In the genomic region with DNA sequence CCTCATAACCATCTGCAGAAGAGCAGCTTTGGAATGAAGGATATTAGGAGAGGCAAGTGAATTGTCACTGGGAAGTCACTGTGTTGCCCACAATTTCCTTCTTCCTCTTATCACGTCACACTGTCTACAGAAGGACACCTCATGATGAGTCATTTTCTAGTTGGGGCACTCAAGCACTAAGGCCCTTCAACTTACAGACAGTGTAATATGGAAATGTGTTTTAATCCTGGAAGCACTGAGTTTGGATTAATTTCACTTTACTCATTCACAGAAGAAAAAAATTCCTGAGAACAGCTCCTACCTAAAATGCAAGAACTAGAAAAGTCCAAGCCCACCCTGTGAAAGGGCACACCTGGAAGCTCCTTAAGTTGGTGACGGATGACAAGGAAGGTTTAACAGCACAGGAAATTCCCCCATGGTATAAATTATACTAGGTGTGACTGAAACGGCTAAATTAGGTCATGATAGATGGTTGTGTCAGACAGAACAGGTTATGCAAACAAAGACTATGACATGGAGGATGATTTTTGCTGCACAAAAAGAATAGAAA, we compare ENCODE assay signal across 8 cellular contexts. TPM values are rescaled to one million over a fixed set of nuclear protein-coding genes. Genes with fewer than 3 reads are reported as not detected.
DNase-seq lines count a peak whose midpoint lies in the region; ATAC-seq, FAIRE-seq and TF ChIP-seq lines count a peak whose summit lies in the region.

No MANE protein-coding gene starts in this region.

- H3K9me3 ChIP-seq in SK-N-MC (ENCODE audit: low read depth, low read length) (no peaks in the 10 kb centered on the region), keratinocyte (ENCODE audit: control insufficient read depth, low read depth, low read length) (no peaks in the 10 kb centered on the region), MM.1S (replicated peaks; ENCODE audit: insufficient read depth, low read length) (no peaks in the 10 kb centered on the region)

- FAIRE-seq in keratinocyte (lab: Jason Lieb, UNC): peak; percentile 90

- no peaks in the 10 kb centered on the region for H3F3A ChIP-seq in MM.1S (ENCODE audit: insufficient read depth, low read length)

- H3K4me1 ChIP-seq in keratinocyte (ENCODE audit: control insufficient read depth, extremely low read depth, insufficient read depth, low read length) (peaks cover 50% of the 10 kb centered on the region), MM.1S (ENCODE audit: low read length) (peaks cover 28% of the 10 kb centered on the region)

- H3K79me2 ChIP-seq in keratinocyte (ENCODE audit: control insufficient read depth, insufficient read depth, low read length) (peaks cover 53% of the 10 kb centered on the region), MM.1S (ENCODE audit: low read length) (peaks cover 93% of the 10 kb centered on the region)

- H3K9ac ChIP-seq in SK-N-MC (ENCODE audit: insufficient read length): no peak overlapping the region
- H3K9ac ChIP-seq in keratinocyte (ENCODE audit: control insufficient read depth, extremely low read depth, insufficient read depth, low read length): peak overlapping the region; percentile 49
- H3K9ac ChIP-seq in MM.1S (ENCODE audit: low read length): no peak overlapping the region

- no peak overlapping the region for H2AFZ ChIP-seq in keratinocyte (ENCODE audit: control insufficient read depth, low read length)
- H2AFZ ChIP-seq in MM.1S (ENCODE audit: low read length): no peak overlapping the region

- H3K4me2 ChIP-seq in keratinocyte (ENCODE audit: control insufficient read depth, extremely low read depth, insufficient read depth, low read depth, low read length) (peak overlapping the region; percentile 55), MM.1S (ENCODE audit: low read depth, low read length) (no peak overlapping the region)

- no peaks in the 10 kb centered on the region for H3K9me2 ChIP-seq in MM.1S (replicated peaks; ENCODE audit: insufficient read depth, low read length)

- no peaks in the 10 kb centered on the region for H3K36me3 ChIP-seq in SK-N-MC (ENCODE audit: insufficient read depth, low read length)
- no peaks in the 10 kb centered on the region for H3K36me3 ChIP-seq in keratinocyte (ENCODE audit: control insufficient read depth in 2 of 2, extremely low read depth in 1 of 2, insufficient read depth in 2 of 2, low read length in 2 of 2)
- H3K36me3 ChIP-seq in MM.1S (replicated peaks; ENCODE audit: insufficient read depth, low read length): no peaks in the 10 kb centered on the region

- no peak for DNase-seq in SK-N-MC (ENCODE audit: low read depth, low spot score)
- peak; percentile 97 for DNase-seq in keratinocyte (ENCODE audit: low read depth, low spot score)
- DNase-seq in UCSD-AML1 (lab: John Stamatoyannopoulos, UW; ENCODE audit: unreplicated experiment): no peak
- DNase-seq in activated effector memory CD4-positive, alpha-beta T cell treated with anti-CD3 and anti-CD28 coated beads, Interleukin-2, amount 50 U/mL, for 16 hours: no peak
- no peak for DNase-seq in MM.1S
- no peak for DNase-seq in DMS79 treated with DMSO at 0.1 percent for 48 hours (lab: John Stamatoyannopoulos, UW)

- no peaks in the 10 kb centered on the region for H4K20me1 ChIP-seq in keratinocyte (ENCODE audit: control insufficient read depth, extremely low read depth, insufficient read depth, low read length)
- H4K20me1 ChIP-seq in MM.1S (ENCODE audit: insufficient read depth, low read length): no peaks in the 10 kb centered on the region

- ATAC-seq in GM18511 (IDR thresholded peaks at IDR 0.05; ENCODE audit: unreplicated experiment): peak; percentile 75
- ATAC-seq in HG02981 (IDR thresholded peaks at IDR 0.05; ENCODE audit: unreplicated experiment): peak; percentile 77

- H3K9me1 ChIP-seq in keratinocyte (ENCODE audit: control insufficient read depth, extremely low read depth, insufficient read depth, low read length): no peaks in the 10 kb centered on the region

- H3K27ac ChIP-seq in SK-N-MC (peak overlapping the region; percentile 88; the same call in 1 of the 2 replicates), keratinocyte (ENCODE audit: control insufficient read depth, insufficient read depth, low read length) (peak overlapping the region; percentile 84), MM.1S (ENCODE audit: low read length) (no peak overlapping the region)

- no peak for TF ChIP-seq CTCF in keratinocyte (optimal IDR thresholded peaks at IDR 0.05 in 1 of 3, IDR thresholded peaks at IDR 0.05 in 1 of 3, conservative IDR thresholded peaks at IDR 0.05 in 1 of 3; ENCODE audit: extremely low read depth in 1 of 3, insufficient read depth in 2 of 3, low read length in 3 of 3)
- TF ChIP-seq CTCF in MM.1S (IDR thresholded peaks at IDR 0.05; ENCODE audit: low read length): no peak

- H3K4me3 ChIP-seq in SK-N-MC (no peak overlapping the region), keratinocyte (ENCODE audit: control insufficient read depth in 2 of 3, extremely low read depth in 1 of 3, insufficient read depth in 2 of 3, low read depth in 1 of 3, low read length in 3 of 3) (peak overlapping the region in 2 of 3 experiments; percentile 18 to 22), MM.1S (ENCODE audit: low read length) (no peak overlapping the region)

- H3K27me3 ChIP-seq in keratinocyte (ENCODE audit: control insufficient read depth, extremely low read depth, insufficient read depth, low read length): no peaks in the 10 kb centered on the region
- H3K27me3 ChIP-seq in MM.1S (replicated peaks; ENCODE audit: insufficient read depth, low read length): no peaks in the 10 kb centered on the region

- dilution Hi-C loops in keratinocyte (cut with MboI; ENCODE audit: extremely low pct_ligation_motif_present, low sequenced_read_pairs): no loop called here

RNA-seq across cellular contexts. Expression of a gene that starts 56.6 kb away (rescaled TPM):
- 34.0 to 58.0 TPM (median 46.4 TPM) in 3 replicates for polyA plus RNA-seq in keratinocyte
- polyA plus RNA-seq in keratinocyte (2011; ENCODE audit: low read depth): 76.3 TPM
- polyA plus RNA-seq in keratinocyte (2011; cell fraction: cytosol; rRNA removed): 34.9 and 48.6 TPM in 2 replicates
- 37.7 and 42.4 TPM in 2 replicates for polyA plus RNA-seq in keratinocyte (2011; cell fraction: nucleus; rRNA removed)
- polyA plus RNA-seq in keratinocyte (2012; ENCODE audit: low replicate concordance): 32.6 and 38.9 TPM in 2 replicates
- 35.6 to 90.2 TPM (median 58.4 TPM) in 3 replicates for polyA minus RNA-seq in keratinocyte
- polyA minus RNA-seq in keratinocyte (2011; cell fraction: cytosol; rRNA and poly(A)+ RNA removed): 48.2 TPM
- 41.0 and 75.0 TPM in 2 replicates for polyA minus RNA-seq in keratinocyte (2011; cell fraction: nucleus; rRNA and poly(A)+ RNA removed)

Comparison
In these comparisons a context has a peak if more than half of its experiments do, and no peak if none do; other contexts are left out.
1. H3K4me3 ChIP-seq: peak in keratinocyte (2 of 3); none in SK-N-MC (single experiment) and MM.1S (single experiment).